In genomic region chr15:29418178-29418577, GRCh38 we compare ENCODE assay signal across 15 cellular contexts.
DNase-seq lines count a peak whose midpoint lies in the region; ATAC-seq and TF ChIP-seq lines count a peak whose summit lies in the region.
"Had no signal": no experiment of that assay in that cellular context is flagged by ENCODE, and none has a peak within 500 bp of the region (broad histone marks: within the 10 kb centered on the region; RNA-seq: fewer than 3 reads in every experiment).

No MANE protein-coding gene starts in this region.

- no peak for TF ChIP-seq CTCF in OCI-LY3 (IDR thresholded peaks at IDR 0.05; ENCODE audit: low read depth, low read length)

- ATAC-seq in left colon = peak; percentile 99
- no peak for ATAC-seq in GM19023 (IDR thresholded peaks at IDR 0.05; ENCODE audit: unreplicated experiment)
- ATAC-seq: HepG2 had no signal

- H3K9ac ChIP-seq in OCI-LY3 (ENCODE audit: low read length) = no peak overlapping the region
- no peak overlapping the region for H3K9ac ChIP-seq in rectal smooth muscle tissue (ENCODE audit: low read length)

- no peak overlapping the region for H2AFZ ChIP-seq in OCI-LY3 (ENCODE audit: low read depth, low read length)

- intact Hi-C loops in left colon (cut with DNase I, micrococcal nuclease) = no loop called here

- H3K27ac ChIP-seq in OCI-LY3 (ENCODE audit: low read length) (no peak overlapping the region), rectal smooth muscle tissue (ENCODE audit: low read depth, low read length) (peak overlapping the region; percentile 77)

- H3K27me3 ChIP-seq in OCI-LY3 (ENCODE audit: low read depth, low read length) = peaks cover 3% of the 10 kb centered on the region; the same call in 1 of the 2 replicates
- H3K27me3 ChIP-seq in rectal smooth muscle tissue (ENCODE audit: control insufficient read depth, insufficient read depth, low read length) = no peaks in the 10 kb centered on the region
- H3K27me3 ChIP-seq: BE2C had no signal

- no peak for DNase-seq in left colon
- DNase-seq in CD1c-positive myeloid dendritic cell (ENCODE audit: extremely low spot score) = no peak
- DNase-seq in NCI-H69 (lab: John Stamatoyannopoulos, UW) = no peak
- DNase-seq: ACHN; BE2C; C1 segment of cervical spinal cord; CD4-positive, alpha-beta memory T cell; DMS153; DMS79; GDM1; H9 had no signal

- no peaks in the 10 kb centered on the region for H3K9me3 ChIP-seq in OCI-LY3 (ENCODE audit: insufficient read depth, low read length)
- H3K9me3 ChIP-seq: BE2C had no signal

- H3K79me2 ChIP-seq in OCI-LY3 (ENCODE audit: low read length) = no peaks in the 10 kb centered on the region

- H3K36me3 ChIP-seq in OCI-LY3 (replicated peaks; ENCODE audit: low read depth, low read length) (no peaks in the 10 kb centered on the region), rectal smooth muscle tissue (ENCODE audit: control insufficient read depth, insufficient read depth, low read length) (no peaks in the 10 kb centered on the region)
- H3K36me3 ChIP-seq: BE2C had no signal

- H3K4me3 ChIP-seq in OCI-LY3 (ENCODE audit: low read length) (no peak overlapping the region), rectal smooth muscle tissue (ENCODE audit: low read length) (no peak overlapping the region)

- peaks cover 26% of the 10 kb centered on the region for H3K4me1 ChIP-seq in OCI-LY3 (ENCODE audit: low read length)
- peaks cover 4% of the 10 kb centered on the region for H3K4me1 ChIP-seq in rectal smooth muscle tissue (ENCODE audit: control insufficient read depth, insufficient read depth, low read length)
- H3K4me1 ChIP-seq: BE2C had no signal

- peak overlapping the region; percentile 7; the same call in 1 of the 2 replicates for H3K4me2 ChIP-seq in OCI-LY3 (ENCODE audit: low read length)

- H4K20me1 ChIP-seq in OCI-LY3 (ENCODE audit: insufficient read depth, low read length) = no peaks in the 10 kb centered on the region
